Comparison of ENCODE assay signal across 24 cellular contexts in genomic region chr5:31235381-31235780, GRCh38. TPM values are rescaled to one million over a fixed set of nuclear protein-coding genes. Genes with fewer than 3 reads are reported as not detected.
DNase-seq lines count a peak whose midpoint lies in the region; ATAC-seq and TF ChIP-seq lines count a peak whose summit lies in the region.
"Had no signal": no experiment of that assay in that cellular context is flagged by ENCODE, and none has a peak within 500 bp of the region (broad histone marks: within the 10 kb centered on the region; RNA-seq: fewer than 3 reads in every experiment).

No MANE protein-coding gene starts in this region.

- no peak overlapping the region for H3K27ac ChIP-seq in testis
- H3K27ac ChIP-seq: C4-2B, gastroesophageal sphincter had no signal

- no peak for TF ChIP-seq CTCF in testis (IDR thresholded peaks at IDR 0.05)

- H3K4me1 ChIP-seq in testis = no peaks in the 10 kb centered on the region

- H3K36me3 ChIP-seq in testis (ENCODE audit: low read depth, missing control alignments) (no peaks in the 10 kb centered on the region), MG63 (peaks cover 90% of the 10 kb centered on the region)
- H3K36me3 ChIP-seq: gastroesophageal sphincter had no signal

- ATAC-seq in HG02763 (IDR thresholded peaks at IDR 0.05; ENCODE audit: unreplicated experiment) = no peak
- ATAC-seq: activated CD8-positive, alpha-beta T cell treated with anti-CD3 and anti-CD28 coated beads, Interleukin-2, amount 10 ng/mL, durations not matched to agents 7 days and 5 days; gastroesophageal sphincter; HepG2; left ventricle myocardium superior had no signal

- H3K4me3 ChIP-seq in testis (no peak overlapping the region), MG63 (no peak overlapping the region)
- H3K4me3 ChIP-seq: gastroesophageal sphincter had no signal

- H3K9me3 ChIP-seq in testis (no peaks in the 10 kb centered on the region), MG63 (no peaks in the 10 kb centered on the region)
- H3K9me3 ChIP-seq: gastroesophageal sphincter had no signal

- WGBS in testis, 2 donors = 79 to 81% methylated on average over 3 of the region's 3 CpGs

- TF ChIP-seq POLR2A in testis (IDR thresholded peaks at IDR 0.05) = no peak

- intact Hi-C loops in testis (cut with DNase I; ENCODE audit: low total_unique reads) = no loop called here

- DNase-seq in EH (ENCODE audit: low read depth) (peak; percentile 11), NCI-H69 (lab: John Stamatoyannopoulos, UW) (peak; percentile 54), glomerular visceral epithelial cell (ENCODE audit: extremely low spot score) (peak; percentile 45), renal cortical epithelial cell (ENCODE audit: low read depth) (peak; percentile 77), testis (no peak), MG63 (no peak)
- DNase-seq: activated CD4-positive, alpha-beta T cell treated with anti-CD3 and anti-CD28 coated beads for 1 hour; activated CD8-positive, alpha-beta T cell treated with anti-CD3 and anti-CD28 coated beads, Interleukin-2, amount 10 ng/mL, durations not matched to agents 7 days and 5 days; anterior cingulate cortex; caudate nucleus; hypothalamus; immature natural killer cell; left ventricle myocardium superior; NCI-H1092 treated with DMSO at 0.1 percent for 48 hours; NCI-H187 treated with DMSO at 0.1 percent for 48 hours; NCI-H526; stimulated activated CD4-positive, alpha-beta T cell treated with anti-CD3 and anti-CD28 coated beads, Interleukin-2, amount 100 ng/mL, for 48 hours; T-helper 2 cell; trophoblast cell had no signal

- H3K27me3 ChIP-seq in testis = no peaks in the 10 kb centered on the region
- H3K27me3 ChIP-seq in MG63 = no peaks in the 10 kb centered on the region
- H3K27me3 ChIP-seq: gastroesophageal sphincter had no signal

RNA-seq across cellular contexts. Expression of gene CDH6, which starts 41.9 kb away (rescaled TPM):
- total RNA-seq in renal cortical epithelial cell = 207 and 416 TPM in 2 replicates
- under 1 TPM; 0.68 to 0.87 TPM for total RNA-seq in testis
- polyA plus RNA-seq in testis (ENCODE audit: insufficient read depth, low read depth, low replicate concordance) = 3.6 TPM
- total RNA-seq in MG63 (2014; rRNA removed; shearing (Covaris generic); ENCODE audit: low replicate concordance) = 242 and 244 TPM in 2 replicates
- total RNA-seq: activated CD8-positive, alpha-beta T cell treated with anti-CD3 and anti-CD28 coated beads, Interleukin-2, amount 10 ng/mL, durations not matched to agents 7 days and 5 days; activated T-helper 2 cell treated with anti-CD3 and anti-CD28 coated beads, Interferon-gamma antibody, Interleukin-2, Interleukin-4, amounts not matched to agents 10 μg/mL and 5 μg/mL and 100 μg/mL, durations not matched to agents 14 hours and 24 hours and 36 hours; HepG2 had no signal
- polyA plus RNA-seq: HepG2, immature natural killer cell had no signal

Comparison
In these comparisons a context has a peak if more than half of its experiments do, and no peak if none do; other contexts are left out.
1. DNase-seq: peak in EH (single experiment), NCI-H69 (single experiment), glomerular visceral epithelial cell (single experiment) and renal cortical epithelial cell (single experiment); none in testis (single experiment) and MG63 (single experiment).
2. RNA of gene CDH6, which starts 41.9 kb away (total RNA-seq): 207 to 416 TPM in renal cortical epithelial cell and 242 to 244 TPM in MG63; 0.68 to 0.87 TPM in testis; every median in the first group is over 100 times any median in the second.